ENCODE assay signal across 1 cellular context in the genomic region with DNA sequence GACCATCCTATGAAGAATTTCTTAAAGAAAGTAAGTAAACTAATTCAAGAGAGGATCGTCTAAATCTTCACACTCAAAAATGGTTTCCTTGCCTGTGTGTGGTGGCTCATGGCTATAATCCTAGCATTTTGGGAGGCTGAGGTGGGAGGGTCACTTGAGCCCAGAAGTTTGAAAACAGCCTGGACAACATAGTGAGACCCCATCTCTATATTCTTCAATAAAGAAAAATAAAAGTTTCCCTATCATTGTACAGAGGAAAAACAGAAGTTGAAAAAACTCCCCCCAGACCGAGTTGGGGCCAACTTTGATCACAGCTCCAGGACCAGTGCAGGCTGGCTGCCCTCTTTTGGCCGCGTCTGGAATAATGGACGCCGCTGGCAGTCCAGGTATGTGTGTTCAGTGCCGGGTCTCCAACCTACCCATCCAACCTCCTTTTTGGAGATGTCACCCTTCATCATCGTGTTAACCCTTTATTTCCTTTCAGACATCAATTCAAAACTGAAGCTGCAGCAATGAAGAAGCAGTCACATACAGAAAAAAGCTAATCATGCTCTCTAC.
TF ChIP-seq lines count a peak whose summit lies in the region.

No MANE protein-coding gene starts in this region.

TF ChIP-seq in IMR-90, 13 proteins besides CTCF, POLR2A, EP300 and RAD21:
- TF ChIP-seq MXI1 (IDR thresholded peaks at IDR 0.05; ENCODE audit: borderline replicate concordance, low read depth, low read length) (no peak), MAZ (IDR thresholded peaks at IDR 0.05; ENCODE audit: borderline replicate concordance, low read depth, low read length) (no peak), CEBPB (IDR thresholded peaks at IDR 0.05; ENCODE audit: low read depth, low read length) (no peak), SMC3 (IDR thresholded peaks at IDR 0.05; ENCODE audit: low read depth, low read length) (no peak), FOS (IDR thresholded peaks at IDR 0.05; ENCODE audit: low read depth, low read length) (no peak), NFE2L2 (IDR thresholded peaks at IDR 0.05; ENCODE audit: low read depth, low read length) (no peak), MAFK (IDR thresholded peaks at IDR 0.05; ENCODE audit: low read depth, low read length) (no peak), RCOR1 (IDR thresholded peaks at IDR 0.05; ENCODE audit: insufficient replicate concordance, low read length) (no peak), BHLHE40 (IDR thresholded peaks at IDR 0.05; ENCODE audit: low read depth, low read length) (no peak), CHD1 (IDR thresholded peaks at IDR 0.05; ENCODE audit: low read depth, low read length) (no peak), RFX5 (IDR thresholded peaks at IDR 0.05; ENCODE audit: low read depth, low read length) (no peak)
- TF ChIP-seq, protein P1, sequence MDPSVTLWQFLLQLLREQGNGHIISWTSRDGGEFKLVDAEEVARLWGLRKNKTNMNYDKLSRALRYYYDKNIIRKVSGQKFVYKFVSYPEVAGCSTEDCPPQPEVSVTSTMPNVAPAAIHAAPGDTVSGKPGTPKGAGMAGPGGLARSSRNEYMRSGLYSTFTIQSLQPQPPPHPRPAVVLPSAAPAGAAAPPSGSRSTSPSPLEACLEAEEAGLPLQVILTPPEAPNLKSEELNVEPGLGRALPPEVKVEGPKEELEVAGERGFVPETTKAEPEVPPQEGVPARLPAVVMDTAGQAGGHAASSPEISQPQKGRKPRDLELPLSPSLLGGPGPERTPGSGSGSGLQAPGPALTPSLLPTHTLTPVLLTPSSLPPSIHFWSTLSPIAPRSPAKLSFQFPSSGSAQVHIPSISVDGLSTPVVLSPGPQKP (IDR thresholded peaks at IDR 0.05; ENCODE audit: borderline replicate concordance, low read depth, low read length) = no peak
- TF ChIP-seq, protein P2, sequence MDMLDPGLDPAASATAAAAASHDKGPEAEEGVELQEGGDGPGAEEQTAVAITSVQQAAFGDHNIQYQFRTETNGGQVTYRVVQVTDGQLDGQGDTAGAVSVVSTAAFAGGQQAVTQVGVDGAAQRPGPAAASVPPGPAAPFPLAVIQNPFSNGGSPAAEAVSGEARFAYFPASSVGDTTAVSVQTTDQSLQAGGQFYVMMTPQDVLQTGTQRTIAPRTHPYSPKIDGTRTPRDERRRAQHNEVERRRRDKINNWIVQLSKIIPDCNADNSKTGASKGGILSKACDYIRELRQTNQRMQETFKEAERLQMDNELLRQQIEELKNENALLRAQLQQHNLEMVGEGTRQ (IDR thresholded peaks at IDR 0.05; ENCODE audit: low read depth, low read length) = no peak
